21 cellular contexts compared by ENCODE assay signal in the genomic region with DNA sequence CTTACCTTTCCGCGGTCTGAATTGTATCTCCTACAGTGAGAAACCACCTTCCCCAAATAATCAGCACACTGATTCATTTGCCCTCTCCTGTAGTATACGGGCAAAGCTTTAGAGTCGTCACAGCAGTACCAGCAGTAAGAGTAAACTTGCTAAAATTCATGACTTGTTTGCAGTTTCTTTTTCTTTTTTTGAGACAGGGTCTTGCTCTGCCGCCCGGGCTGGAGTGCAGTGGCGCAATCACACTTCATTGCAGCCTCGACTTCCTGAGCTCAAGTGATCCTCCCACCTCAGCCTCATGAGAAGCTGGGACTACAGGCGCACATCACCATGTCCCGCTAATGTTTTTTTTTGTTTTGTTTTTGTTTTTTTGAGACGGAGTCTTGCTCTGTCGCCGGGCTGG. TPM values are rescaled to one million over a fixed set of nuclear protein-coding genes. Genes with fewer than 3 reads are reported as not detected.
DNase-seq lines count a peak whose midpoint lies in the region; ATAC-seq, FAIRE-seq and TF ChIP-seq lines count a peak whose summit lies in the region.
"Had no signal": no experiment of that assay in that cellular context is flagged by ENCODE, and none has a peak within 500 bp of the region (broad histone marks: within the 10 kb centered on the region; RNA-seq: fewer than 3 reads in every experiment).

No MANE protein-coding gene starts in this region.

- H3K27me3 ChIP-seq in GM06990 (replicated peaks; ENCODE audit: control insufficient read depth, insufficient read depth, low read length) (no peaks in the 10 kb centered on the region), KMS-11 (ENCODE audit: insufficient read depth, low read depth) (no peaks in the 10 kb centered on the region), OCI-LY1 (ENCODE audit: insufficient read depth, low read length) (no peaks in the 10 kb centered on the region)
- H3K27me3 ChIP-seq: BE2C had no signal

- H3K27me3 Mint-ChIP-seq in naive B cell = peaks cover 25 to 46% (median 42%) of the 10 kb centered on the region in 3 donors

- H3K4me1 Mint-ChIP-seq in naive B cell = peaks cover 31 to 46% (median 33%) of the 10 kb centered on the region in 3 donors
- H3K4me1 Mint-ChIP-seq: CD8-positive, alpha-beta memory T cell; GM23338 had no signal

- H3K79me2 ChIP-seq in KMS-11 (ENCODE audit: insufficient read depth, low read depth) = no peaks in the 10 kb centered on the region
- no peaks in the 10 kb centered on the region for H3K79me2 ChIP-seq in OCI-LY1 (ENCODE audit: insufficient read depth, low read length)

- peak overlapping the region; percentile 78; the same call in 1 of the 2 replicates for H3K27ac ChIP-seq in KMS-11
- peak overlapping the region; percentile 99 for H3K27ac ChIP-seq in OCI-LY1 (ENCODE audit: low read depth, low read length, poor library complexity, severe bottlenecking)

- no peak for DNase-seq in GM06990 (ENCODE audit: extremely low read depth, insufficient read length)
- DNase-seq in naive B cell = no peak
- DNase-seq in NCI-H526 treated with DMSO at 0.1 percent for 48 hours (lab: John Stamatoyannopoulos, UW) = no peak
- DNase-seq in urothelium cell line (ENCODE audit: low spot score) = no peak
- DNase-seq: BE2C; CD8-positive, alpha-beta memory T cell; HFFc6; KG1; NCI-H146; NCI-H226; NCI-H526; NK-92 treated with Interleukin-12 subunit alpha and Interleukin-12 subunit beta, amount 100 ng/mL, for 24 hours; SK-N-SH had no signal

- H3K4me1 ChIP-seq in KMS-11 (ENCODE audit: low read depth, poor library complexity, severe bottlenecking) (peaks cover 52% of the 10 kb centered on the region), OCI-LY1 (ENCODE audit: insufficient read depth, low read length, severe bottlenecking) (peaks cover 50% of the 10 kb centered on the region)

- H3K36me3 ChIP-seq in GM06990 (ENCODE audit: control insufficient read depth, insufficient read depth, low read length) = no peaks in the 10 kb centered on the region
- no peaks in the 10 kb centered on the region for H3K36me3 ChIP-seq in KMS-11 (ENCODE audit: insufficient read depth)
- peaks cover 12% of the 10 kb centered on the region; the same call in 1 of the 2 replicates for H3K36me3 ChIP-seq in OCI-LY1 (ENCODE audit: insufficient read depth, low read length)

- no peak for TF ChIP-seq CTCF in GM06990 (IDR thresholded peaks at IDR 0.05; ENCODE audit: insufficient read depth, low read length, poor library complexity, severe bottlenecking)
- TF ChIP-seq CTCF in KMS-11 (conservative IDR thresholded peaks at IDR 0.05; ENCODE audit: low read depth, low read length) = no peak
- TF ChIP-seq CTCF in OCI-LY1 (IDR thresholded peaks at IDR 0.05; ENCODE audit: low read length) = no peak

- no peaks in the 10 kb centered on the region for H3K36me3 Mint-ChIP-seq in naive B cell

- H3K9ac ChIP-seq in KMS-11 = no peak overlapping the region
- H3K9ac ChIP-seq in OCI-LY1 (ENCODE audit: low read length) = peak overlapping the region; percentile 77
- H3K9ac ChIP-seq: SK-N-SH had no signal

- H3K9me2 ChIP-seq in OCI-LY1 (ENCODE audit: low read depth, low read length) = no peaks in the 10 kb centered on the region
- H3K9me2 ChIP-seq: SK-N-SH had no signal

- H4K20me1 ChIP-seq in KMS-11 (ENCODE audit: insufficient read depth) (no peaks in the 10 kb centered on the region), OCI-LY1 (ENCODE audit: insufficient read depth, low read length) (no peaks in the 10 kb centered on the region)

- H3K4me3 ChIP-seq in GM06990 (replicated peaks; ENCODE audit: low read depth, low read length) (peak overlapping the region; percentile 43), KMS-11 (IDR thresholded peaks at IDR 0.05; ENCODE audit: insufficient read depth, low read depth, low read length) (no peak overlapping the region), OCI-LY1 (ENCODE audit: low read depth, low read length, poor library complexity, severe bottlenecking) (peak overlapping the region; percentile 54)
- H3K4me3 ChIP-seq: GM23338 had no signal

- H3K4me2 ChIP-seq in KMS-11 = no peak overlapping the region; the same call in 1 of the 2 replicates
- H3K4me2 ChIP-seq in OCI-LY1 (ENCODE audit: low read length) = peak overlapping the region; percentile 74
- H3K4me2 ChIP-seq: GM23338, SK-N-SH had no signal

- peak overlapping the region in 2 of 6 donors; percentile 7 to 73 for H3K27ac Mint-ChIP-seq in naive B cell
- H3K27ac Mint-ChIP-seq: GM23338; HFFc6; T-helper 1 cell treated with Interleukin-12 subunit alpha and Interleukin-12 subunit beta and Interleukin-4 antibody, amounts not matched to agents 30 μg/mL and 1 μg/mL, for 36 hours had no signal

- H3K9me3 ChIP-seq in OCI-LY1 (ENCODE audit: low read length) = no peaks in the 10 kb centered on the region
- H3K9me3 ChIP-seq: BE2C, SK-N-SH had no signal

- H2AFZ ChIP-seq in KMS-11 (ENCODE audit: low read depth) (no peak overlapping the region), OCI-LY1 (ENCODE audit: low read length) (peak overlapping the region; percentile 76; the same call in 1 of the 2 replicates)
- H2AFZ ChIP-seq: GM23338 had no signal

- peak overlapping the region in 5 of 8 donors; percentile 18 to 84 (median 65) for H3K4me3 Mint-ChIP-seq in naive B cell
- H3K4me3 Mint-ChIP-seq: CD8-positive, alpha-beta memory T cell; GM23338; HFFc6; T-helper 1 cell treated with Interleukin-12 subunit alpha and Interleukin-12 subunit beta and Interleukin-4 antibody, amounts not matched to agents 30 μg/mL and 1 μg/mL, for 36 hours had no signal

- H3K9me3 Mint-ChIP-seq in naive B cell = peaks cover 0 to 3% (median 0%) of the 10 kb centered on the region in 7 donors
- H3K9me3 Mint-ChIP-seq: CD8-positive, alpha-beta memory T cell; GM23338; HFFc6; T-helper 1 cell treated with Interleukin-12 subunit alpha and Interleukin-12 subunit beta and Interleukin-4 antibody, amounts not matched to agents 30 μg/mL and 1 μg/mL, for 36 hours had no signal

- H3F3A ChIP-seq in OCI-LY1 (ENCODE audit: insufficient read depth, low read length) = 0 out of 2 replicates have a peak, but pooled peaks cover 8% of the 10 kb centered on the region

- ATAC-seq in naive B cell (ENCODE audit: low read depth in 2 of 2) = no peak
- ATAC-seq in GM21528 (IDR thresholded peaks at IDR 0.05; ENCODE audit: low FRiP score, unreplicated experiment) = no peak
- no peak for ATAC-seq in HG03439 (IDR thresholded peaks at IDR 0.05; ENCODE audit: unreplicated experiment)
- ATAC-seq: GM23338, Right ventricle myocardium inferior had no signal

- FAIRE-seq in urothelium cell line (lab: Jason Lieb, UNC) = no peak
- FAIRE-seq: GM19239 had no signal

RNA-seq across cellular contexts. Expression of a gene that starts 11.9 kb away (rescaled TPM):
- not detected for polyA plus RNA-seq in naive B cell (ENCODE audit: low read depth in 6 of 6)

RNA-seq across cellular contexts. Expression of a gene that starts 16.2 kb away (rescaled TPM):
- polyA plus RNA-seq in naive B cell (ENCODE audit: low read depth in 6 of 6) = 1 to 10 TPM; 4.5 to 8.9 (median 7.1) TPM

RNA-seq across cellular contexts. Expression of a gene that starts 50.6 kb away (rescaled TPM):
- 1 to 10 TPM in 5 of 6 donors, under 1 TPM in 1; 0.92 to 3.6 (median 2.7) TPM for polyA plus RNA-seq in naive B cell (ENCODE audit: low read depth in 6 of 6)
